ENCODE assay signal across 14 cellular contexts in genomic region chr16:1537763-1538289, GRCh38. TPM values are rescaled to one million over a fixed set of nuclear protein-coding genes. Genes with fewer than 3 reads are reported as not detected.
A peak's percentile ranks its signal among the peaks of the same experiment; 100 is the strongest.
DNase-seq lines count a peak whose midpoint lies in the region; ATAC-seq and TF ChIP-seq lines count a peak whose summit lies in the region.
"Had no signal": no experiment of that assay in that cellular context is flagged by ENCODE, and none has a peak within 500 bp of the region (broad histone marks: within the 10 kb centered on the region; RNA-seq: fewer than 3 reads in every experiment).

No MANE protein-coding gene starts in this region.

- POLR2A ChIA-PET in MCF 10A (lab: Yijun Ruan, JAX): no interaction called here

- H3K27me3 Mint-ChIP-seq in MCF 10A (ENCODE audit: insufficient read depth, unreplicated experiment): no peaks in the 10 kb centered on the region
- no peaks in the 10 kb centered on the region for H3K27me3 Mint-ChIP-seq in activated T-cell treated with anti-CD3 and anti-CD28 coated beads, Interleukin-2, amount 50 U/mL, for 72 hours (ENCODE audit: low read depth)

- intact Hi-C loops in breast epithelium (cut with DNase I; ENCODE audit: low total_unique reads): loop anchor here (10.0 kb wide), 1 partner anchor 123 kb away; the partner anchor contains the start of gene UNKL
- intact Hi-C loops in MCF 10A (cut with micrococcal nuclease): no loop called here
- intact Hi-C loops in left lung (cut with DNase I): no loop called here

- H3K36me3 Mint-ChIP-seq in MCF 10A (ENCODE audit: insufficient read depth, unreplicated experiment): peaks cover 4% of the 10 kb centered on the region
- peaks cover 3 to 13% of the 10 kb centered on the region in 2 donors for H3K36me3 Mint-ChIP-seq in activated T-cell treated with anti-CD3 and anti-CD28 coated beads, Interleukin-2, amount 50 U/mL, for 72 hours (ENCODE audit: insufficient read depth in 2 of 2)

- BruUV-seq in MCF 10A (replicated peaks; lab: Mats Ljungman, UMichigan): no TSS peak

- H3K9me3 Mint-ChIP-seq in MCF 10A (ENCODE audit: unreplicated experiment): no peaks in the 10 kb centered on the region
- H3K9me3 Mint-ChIP-seq in activated T-cell treated with anti-CD3 and anti-CD28 coated beads, Interleukin-2, amount 50 U/mL, for 72 hours: no peaks in the 10 kb centered on the region
- H3K9me3 Mint-ChIP-seq: neural progenitor cell had no signal

- CTCF ChIA-PET in MCF 10A (lab: Yijun Ruan, JAX): no interaction called here

- no peak for TF ChIP-seq POLR2A in breast epithelium (IDR thresholded peaks at IDR 0.05)
- no peak for TF ChIP-seq POLR2A in suprapubic skin (IDR thresholded peaks at IDR 0.05)

- H3K4me1 Mint-ChIP-seq in MCF 10A (ENCODE audit: insufficient read depth, unreplicated experiment): no peaks in the 10 kb centered on the region
- H3K4me1 Mint-ChIP-seq in activated T-cell treated with anti-CD3 and anti-CD28 coated beads, Interleukin-2, amount 50 U/mL, for 72 hours (ENCODE audit: low read depth): peaks cover 47% of the 10 kb centered on the region

- H3K27ac ChIP-seq in breast epithelium: peak overlapping the region in 1 of 2 donors; percentile 9
- peak overlapping the region; percentile 48 to 82 for H3K27ac ChIP-seq in left lung
- no peak overlapping the region for H3K27ac ChIP-seq in suprapubic skin
- H3K27ac ChIP-seq: neural progenitor cell had no signal

- peak in 1 of 2 donors; percentile 21 for ATAC-seq in activated T-cell treated with anti-CD3 and anti-CD28 coated beads, Interleukin-2, amount 50 U/mL, for 72 hours (replicated peaks in 1 of 2)
- ATAC-seq in left lung: no peak
- no peak for ATAC-seq in GM19351 (IDR thresholded peaks at IDR 0.05; ENCODE audit: unreplicated experiment)

- peak overlapping the region in 2 of 3 donors; percentile 72 to 91 for H3K4me3 ChIP-seq in breast epithelium
- H3K4me3 ChIP-seq in left lung: peak overlapping the region in 1 of 2 donors; percentile 54
- H3K4me3 ChIP-seq in suprapubic skin: peak overlapping the region; percentile 58
- H3K4me3 ChIP-seq: neural progenitor cell had no signal

- H3K9me3 ChIP-seq in breast epithelium (no peaks in the 10 kb centered on the region), left lung (no peaks in the 10 kb centered on the region), suprapubic skin (no peaks in the 10 kb centered on the region)

- no peak for TF ChIP-seq CTCF in breast epithelium (IDR thresholded peaks at IDR 0.05)
- no peak for TF ChIP-seq CTCF in MCF 10A (IDR thresholded peaks at IDR 0.05; ENCODE audit: unreplicated experiment)
- TF ChIP-seq CTCF in left lung (IDR thresholded peaks at IDR 0.05): no peak
- TF ChIP-seq CTCF in suprapubic skin (IDR thresholded peaks at IDR 0.05): no peak

- H3K4me1 ChIP-seq in breast epithelium: peaks cover 3 to 6% of the 10 kb centered on the region in 2 donors
- peaks cover 0 to 52% of the 10 kb centered on the region in 2 donors for H3K4me1 ChIP-seq in left lung
- H3K4me1 ChIP-seq in suprapubic skin: peaks cover 43% of the 10 kb centered on the region
- H3K4me1 ChIP-seq: neural progenitor cell had no signal

- WGBS in suprapubic skin: 78% methylated on average over 25 of the region's 26 CpGs

- no peak overlapping the region for H3K4me3 Mint-ChIP-seq in MCF 10A (ENCODE audit: unreplicated experiment)
- H3K4me3 Mint-ChIP-seq in activated T-cell treated with anti-CD3 and anti-CD28 coated beads, Interleukin-2, amount 50 U/mL, for 72 hours: peak overlapping the region; percentile 96 to 99
- H3K4me3 Mint-ChIP-seq: neural progenitor cell had no signal

- DNase-seq in breast epithelium (ENCODE audit: low spot score in 2 of 2) (no peak), MCF 10A (ENCODE audit: unreplicated experiment) (no peak), left lung (peak in 1 of 2 donors; percentile 65), suprapubic skin (ENCODE audit: low spot score in 2 of 2) (no peak), SK-N-DZ (ENCODE audit: low spot score) (no peak), AML-193 (lab: John Stamatoyannopoulos, UW) (no peak)
- peak; percentile 44 to 50 for DNase-seq in activated T-cell treated with anti-CD3 and anti-CD28 coated beads, Interleukin-2, amount 50 U/mL, for 72 hours
- DNase-seq: ACHN, OCI-M1 had no signal

- no peak for TF ChIP-seq EP300 in suprapubic skin (IDR thresholded peaks at IDR 0.05)

- H3K27me3 ChIP-seq in breast epithelium: no peaks in the 10 kb centered on the region
- peaks cover 0 to 20% of the 10 kb centered on the region in 2 donors for H3K27me3 ChIP-seq in left lung
- no peaks in the 10 kb centered on the region for H3K27me3 ChIP-seq in suprapubic skin
- H3K27me3 ChIP-seq: neural progenitor cell had no signal

- H3K36me3 ChIP-seq in breast epithelium: no peaks in the 10 kb centered on the region
- H3K36me3 ChIP-seq in left lung: peaks cover 0 to 68% of the 10 kb centered on the region in 2 donors
- peaks cover 40% of the 10 kb centered on the region for H3K36me3 ChIP-seq in suprapubic skin
- H3K36me3 ChIP-seq: neural progenitor cell had no signal

- H3K27ac Mint-ChIP-seq in MCF 10A (ENCODE audit: low read depth, unreplicated experiment): no peak overlapping the region
- H3K27ac Mint-ChIP-seq in activated T-cell treated with anti-CD3 and anti-CD28 coated beads, Interleukin-2, amount 50 U/mL, for 72 hours: peak overlapping the region; percentile 93

RNA-seq across cellular contexts. Expression of gene TMEM204, which starts 4.4 kb away (rescaled TPM):
- total RNA-seq in breast epithelium: 10 to 100 TPM; 27.8 to 37.0 (median 34.1) TPM
- total RNA-seq in MCF 10A (2022): not detected in 2 replicates
- 10 to 100 TPM; 15.7 to 16.7 TPM for total RNA-seq in activated T-cell treated with anti-CD3 and anti-CD28 coated beads, Interleukin-2, amount 50 U/mL, for 72 hours
- 10 to 100 TPM; 26.6 to 28.7 TPM for total RNA-seq in left lung
- total RNA-seq in suprapubic skin: 10 to 100 TPM in 3 of 4 donors, 1 to 10 TPM in 1; 7.6 to 26.6 (median 18.8) TPM
- polyA plus RNA-seq in SK-N-DZ (2014; cell fraction: cytosol; rRNA removed): not detected in 2 replicates
- polyA plus RNA-seq in SK-N-DZ (2014; cell fraction: nucleus; rRNA removed): not detected in 2 replicates
- total RNA-seq: Daoy had no signal

RNA-seq across cellular contexts. Expression of gene TELO2, which starts 44.7 kb away (rescaled TPM):
- 10 to 100 TPM; 15.2 to 27.5 (median 23.9) TPM for total RNA-seq in breast epithelium
- total RNA-seq in MCF 10A (2022): 27.7 and 31.3 TPM in 2 replicates
- total RNA-seq in activated T-cell treated with anti-CD3 and anti-CD28 coated beads, Interleukin-2, amount 50 U/mL, for 72 hours: 10 to 100 TPM; 28.6 to 34.7 TPM
- 10 to 100 TPM; 34.9 to 38.6 TPM for total RNA-seq in left lung
- 10 to 100 TPM; 28.1 to 86.1 (median 35.2) TPM for total RNA-seq in suprapubic skin
- polyA plus RNA-seq in SK-N-DZ (2014; cell fraction: cytosol; rRNA removed): 35.5 and 36.4 TPM in 2 replicates
- polyA plus RNA-seq in SK-N-DZ (2014; cell fraction: nucleus; rRNA removed): 165 and 184 TPM in 2 replicates

RNA-seq across cellular contexts. Expression of gene PTX4, which starts 49.1 kb away (rescaled TPM):
- total RNA-seq in breast epithelium: not detected
- not detected in 2 replicates for total RNA-seq in MCF 10A (2022)
- total RNA-seq in activated T-cell treated with anti-CD3 and anti-CD28 coated beads, Interleukin-2, amount 50 U/mL, for 72 hours: not detected
- not detected for total RNA-seq in left lung
- not detected for total RNA-seq in suprapubic skin
- not detected in 2 replicates for polyA plus RNA-seq in SK-N-DZ (2014; cell fraction: cytosol; rRNA removed)
- not detected in 2 replicates for polyA plus RNA-seq in SK-N-DZ (2014; cell fraction: nucleus; rRNA removed)
- total RNA-seq: chondrocyte; Daoy; T-helper 1 cell treated with Interleukin-12 subunit alpha and Interleukin-12 subunit beta and Interleukin-4 antibody, amounts not matched to agents 30 ng/mL and 1 ng/mL, for 36 hours had no signal

Comparison
In these comparisons a context has a peak if more than half of its experiments do, and no peak if none do; other contexts are left out.
1. DNase-seq: peak in activated T-cell treated with anti-CD3 and anti-CD28 coated beads, Interleukin-2, amount 50 U/mL, for 72 hours (2 of 2); none in breast epithelium (0 of 2), MCF 10A (single experiment), suprapubic skin (0 of 2), SK-N-DZ (single experiment) and AML-193 (0 of 2).